Comparison of ENCODE assay signal across 20 cellular contexts in genomic region chr6:75158176-75158575, GRCh38. TPM values are rescaled to one million over a fixed set of nuclear protein-coding genes. Genes with fewer than 3 reads are reported as not detected.
DNase-seq lines count a peak whose midpoint lies in the region; ATAC-seq and TF ChIP-seq lines count a peak whose summit lies in the region.
"Had no signal": no experiment of that assay in that cellular context is flagged by ENCODE, and none has a peak within 500 bp of the region (broad histone marks: within the 10 kb centered on the region; RNA-seq: fewer than 3 reads in every experiment).

No MANE protein-coding gene starts in this region.

- no peaks in the 10 kb centered on the region for H3K9me3 ChIP-seq in body of pancreas
- H3K9me3 ChIP-seq in left ventricle myocardium inferior (replicated peaks), result no peaks in the 10 kb centered on the region

- H3K4me3 ChIP-seq in body of pancreas, result no peak overlapping the region
- no peak overlapping the region for H3K4me3 ChIP-seq in left ventricle myocardium inferior
- H3K4me3 ChIP-seq: GM12878 had no signal

- intact Hi-C loops in body of pancreas (cut with DNase I), result no loop called here
- intact Hi-C loops in left ventricle myocardium inferior (cut with micrococcal nuclease), result no loop called here

- no peaks in the 10 kb centered on the region for H3K4me1 ChIP-seq in body of pancreas
- no peaks in the 10 kb centered on the region for H3K4me1 ChIP-seq in left ventricle myocardium inferior

- H3K27ac ChIP-seq in body of pancreas (no peak overlapping the region), left ventricle myocardium inferior (replicated peaks) (no peak overlapping the region)

- no peaks in the 10 kb centered on the region for H3K27me3 Mint-ChIP-seq in HFFc6 (ENCODE audit: insufficient read depth)
- H3K27me3 Mint-ChIP-seq: CD4-positive, CD25-positive, alpha-beta regulatory T cell had no signal

- peak; percentile 70 for ATAC-seq in body of pancreas
- no peak for ATAC-seq in stimulated activated effector memory CD8-positive, alpha-beta T cell treated with anti-CD3 and anti-CD28 coated beads, Interleukin-12 subunit alpha, Interleukin-12 subunit beta, amount 100 ng/mL, for 72 hours
- ATAC-seq: GM12878, Right ventricle myocardium inferior had no signal

- no peak for TF ChIP-seq POLR2A in body of pancreas (IDR thresholded peaks at IDR 0.05)

- no peak for DNase-seq in HFFc6
- no peak for DNase-seq in body of pancreas
- peak; percentile 55 for DNase-seq in iris pigment epithelial cell (ENCODE audit: low read depth)
- DNase-seq in left ventricle myocardium inferior, result no peak
- DNase-seq in activated T-cell treated with anti-CD3 and anti-CD28 coated beads for 4 hours, result no peak
- DNase-seq in stimulated activated CD4-positive, alpha-beta T cell treated with anti-CD3 and anti-CD28 coated beads, Interleukin-15, amount 100 ng/mL, for 24 hours, result no peak
- DNase-seq in stimulated activated effector memory CD8-positive, alpha-beta T cell treated with anti-CD3 and anti-CD28 coated beads, Interleukin-12 subunit alpha, Interleukin-12 subunit beta, amount 100 ng/mL, for 72 hours (ENCODE audit: low spot score in 2 of 2), result no peak
- DNase-seq: CD4-positive, CD25-positive, alpha-beta regulatory T cell; DMS79; H7; MV-4-11; NCI-H1105 treated with DMSO at 0.1 percent for 48 hours; NCI-H2029 treated with DMSO at 0.1 percent for 48 hours; NCI-H2171; NCI-H345; NCI-H524 treated with DMSO at 0.1 percent for 48 hours; NCI-H82 had no signal

- H3K36me3 Mint-ChIP-seq in HFFc6 (ENCODE audit: low read depth), result peaks cover 59% of the 10 kb centered on the region
- no peaks in the 10 kb centered on the region for H3K36me3 Mint-ChIP-seq in stimulated activated effector memory CD8-positive, alpha-beta T cell treated with anti-CD3 and anti-CD28 coated beads, Interleukin-12 subunit alpha, Interleukin-12 subunit beta, amount 100 ng/mL, for 72 hours
- H3K36me3 Mint-ChIP-seq: CD4-positive, CD25-positive, alpha-beta regulatory T cell had no signal

- peak overlapping the region; percentile 28; the same call in 1 of the 2 replicates for H3K27ac Mint-ChIP-seq in HFFc6
- no peak overlapping the region for H3K27ac Mint-ChIP-seq in stimulated activated effector memory CD8-positive, alpha-beta T cell treated with anti-CD3 and anti-CD28 coated beads, Interleukin-12 subunit alpha, Interleukin-12 subunit beta, amount 100 ng/mL, for 72 hours
- H3K27ac Mint-ChIP-seq: CD4-positive, CD25-positive, alpha-beta regulatory T cell had no signal

- H3K27me3 ChIP-seq in body of pancreas (no peaks in the 10 kb centered on the region), left ventricle myocardium inferior (ENCODE audit: low read depth) (no peaks in the 10 kb centered on the region)

- no peaks in the 10 kb centered on the region for H3K9me3 Mint-ChIP-seq in HFFc6
- H3K9me3 Mint-ChIP-seq in stimulated activated effector memory CD8-positive, alpha-beta T cell treated with anti-CD3 and anti-CD28 coated beads, Interleukin-12 subunit alpha, Interleukin-12 subunit beta, amount 100 ng/mL, for 72 hours, result no peaks in the 10 kb centered on the region

- TF ChIP-seq CTCF in HFFc6 (IDR thresholded peaks at IDR 0.05) (no peak), body of pancreas (IDR thresholded peaks at IDR 0.05) (no peak), left ventricle myocardium inferior (IDR thresholded peaks at IDR 0.05; ENCODE audit: borderline replicate concordance) (no peak)

- H3K4me1 Mint-ChIP-seq in HFFc6 (ENCODE audit: low read depth), result peaks cover 41% of the 10 kb centered on the region
- H3K4me1 Mint-ChIP-seq in stimulated activated effector memory CD8-positive, alpha-beta T cell treated with anti-CD3 and anti-CD28 coated beads, Interleukin-12 subunit alpha, Interleukin-12 subunit beta, amount 100 ng/mL, for 72 hours, result no peaks in the 10 kb centered on the region
- H3K4me1 Mint-ChIP-seq: CD4-positive, CD25-positive, alpha-beta regulatory T cell had no signal

- H3K36me3 ChIP-seq in body of pancreas (replicated peaks in 1 of 2; ENCODE audit: insufficient read depth in 1 of 2, low read depth in 2 of 2) (no peaks in the 10 kb centered on the region), left ventricle myocardium inferior (no peaks in the 10 kb centered on the region)

- H3K4me3 Mint-ChIP-seq in HFFc6, result no peak overlapping the region; the same call in 1 of the 2 replicates
- no peak overlapping the region for H3K4me3 Mint-ChIP-seq in stimulated activated effector memory CD8-positive, alpha-beta T cell treated with anti-CD3 and anti-CD28 coated beads, Interleukin-12 subunit alpha, Interleukin-12 subunit beta, amount 100 ng/mL, for 72 hours
- H3K4me3 Mint-ChIP-seq: CD4-positive, CD25-positive, alpha-beta regulatory T cell had no signal

RNA-seq across cellular contexts. Expression of gene COL12A1, which starts 47.7 kb away (rescaled TPM):
- total RNA-seq in HFFc6 (2021; fragmentation: NEBNext Ultra II Directional; extraction: Animal tissue kit (Norgen Biotek cat#: 25700)), result 100 to 1,000 TPM; 205 to 304 (median 227) TPM
- total RNA-seq in body of pancreas (10 to 100 TPM; 34.0 to 35.3 TPM), left ventricle myocardium inferior (12.2 TPM)
- total RNA-seq: OCI-LY7 had no signal

Comparison
In these comparisons a context has a peak if more than half of its experiments do, and no peak if none do; other contexts are left out.
1. RNA of gene COL12A1, which starts 47.7 kb away (total RNA-seq): 205 to 304 TPM in HFFc6; 34.0 to 35.3 TPM in body of pancreas and 12.2 TPM in left ventricle myocardium inferior (single experiment); every median in the first group is over 4 times any median in the second.